26 cellular contexts compared by ENCODE assay signal in the genomic region with DNA sequence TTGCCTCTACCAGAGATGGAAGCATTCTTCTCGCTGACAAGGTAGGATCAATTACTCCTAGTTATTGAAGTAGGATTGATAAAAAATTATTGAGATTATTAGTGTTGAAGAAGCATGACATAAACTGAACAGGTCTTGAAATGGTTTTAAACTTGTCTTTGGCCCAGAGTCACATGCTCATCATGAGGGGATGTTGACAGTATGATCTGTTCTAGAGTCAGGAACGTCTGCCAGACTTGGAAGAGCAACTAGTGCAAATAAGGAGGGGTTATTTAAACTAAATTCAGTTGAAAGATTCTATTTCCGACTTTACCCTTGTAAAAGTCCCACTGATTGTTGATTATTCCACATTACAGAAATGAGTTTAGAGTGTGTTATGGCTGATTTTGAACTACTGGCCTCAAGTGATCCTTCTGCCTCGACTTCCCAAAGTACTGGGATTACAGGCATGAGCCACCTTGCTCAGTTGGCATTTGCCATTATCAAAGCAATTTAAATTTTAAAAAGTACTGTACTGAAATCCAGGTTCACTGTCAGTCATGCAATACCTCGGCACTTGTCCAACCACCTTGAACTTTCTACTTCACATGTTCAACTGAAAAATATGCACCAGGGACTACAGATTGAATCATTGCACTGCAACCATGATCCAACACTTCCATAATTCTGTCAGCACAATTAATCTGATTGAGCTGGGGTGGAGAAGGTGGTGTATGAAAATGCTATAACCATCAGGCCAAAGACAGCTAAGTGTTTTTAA. TPM values are rescaled to one million over a fixed set of nuclear protein-coding genes. Genes with fewer than 3 reads are reported as not detected.
A peak's percentile ranks its signal among the peaks of the same experiment; 100 is the strongest.
DNase-seq lines count a peak whose midpoint lies in the region; ATAC-seq and TF ChIP-seq lines count a peak whose summit lies in the region.
"Had no signal": no experiment of that assay in that cellular context is flagged by ENCODE, and none has a peak within 500 bp of the region (broad histone marks: within the 10 kb centered on the region; RNA-seq: fewer than 3 reads in every experiment).

No MANE protein-coding gene starts in this region.

- H3K27ac Mint-ChIP-seq in activated B cell treated with CpG ODN at 0.5 μM for 24 hours: peak overlapping the region; percentile 38
- H3K27ac Mint-ChIP-seq in immature natural killer cell: peak overlapping the region in 2 of 6 donors; percentile 0 to 16
- peak overlapping the region; percentile 100 for H3K27ac Mint-ChIP-seq in type B pancreatic cell
- H3K27ac Mint-ChIP-seq: dendritic cell treated with granulocyte-macrophage colony-stimulating factor and Interleukin-4, amounts not matched to agents 40 ng/mL and 50 ng/mL, for 4 days had no signal

- H3K36me3 Mint-ChIP-seq in activated B cell treated with CpG ODN at 0.5 μM for 24 hours (ENCODE audit: low read depth): peaks cover 20% of the 10 kb centered on the region
- H3K36me3 Mint-ChIP-seq in immature natural killer cell: peaks cover 0 to 6% (median 4%) of the 10 kb centered on the region in 3 donors
- peaks cover 25% of the 10 kb centered on the region for H3K36me3 Mint-ChIP-seq in type B pancreatic cell

- no peaks in the 10 kb centered on the region for H3K9me3 Mint-ChIP-seq in activated B cell treated with CpG ODN at 0.5 μM for 24 hours
- no peaks in the 10 kb centered on the region for H3K9me3 Mint-ChIP-seq in immature natural killer cell
- peaks cover 6% of the 10 kb centered on the region for H3K9me3 Mint-ChIP-seq in type B pancreatic cell
- H3K9me3 Mint-ChIP-seq: dendritic cell treated with granulocyte-macrophage colony-stimulating factor and Interleukin-4, amounts not matched to agents 40 ng/mL and 50 ng/mL, for 4 days had no signal

- H3K4me3 ChIP-seq in left ventricle myocardium inferior: no peak overlapping the region
- H3K4me3 ChIP-seq in breast epithelium: no peak overlapping the region
- H3K4me3 ChIP-seq: cardiac muscle cell, HAP-1, pancreas had no signal

- TF ChIP-seq CTCF in left ventricle myocardium inferior (IDR thresholded peaks at IDR 0.05; ENCODE audit: borderline replicate concordance) (no peak), activated B cell treated with CpG ODN at 0.5 μM for 24 hours (IDR thresholded peaks at IDR 0.05) (no peak), type B pancreatic cell (conservative IDR thresholded peaks at IDR 0.05) (no peak), breast epithelium (IDR thresholded peaks at IDR 0.05) (no peak)

- intact Hi-C loops in left ventricle myocardium inferior (cut with micrococcal nuclease): no loop called here
- intact Hi-C loops in Right ventricle myocardium inferior (cut with DNase I): no loop called here
- intact Hi-C loops in activated B cell treated with CpG ODN at 0.5 μM for 24 hours (cut with micrococcal nuclease): loop anchor here (5.0 kb wide), 1 partner anchor 70 kb away; no protein-coding TSS in a partner anchor
- intact Hi-C loops in breast epithelium (cut with DNase I; ENCODE audit: low total_unique reads): loop anchor here (2.0 kb wide), 1 partner anchor 19 kb away; no protein-coding TSS in a partner anchor

- H3K27me3 Mint-ChIP-seq in activated B cell treated with CpG ODN at 0.5 μM for 24 hours (no peaks in the 10 kb centered on the region), immature natural killer cell (ENCODE audit: low read depth in 3 of 3) (peaks cover 9 to 12% (median 10%) of the 10 kb centered on the region in 3 donors), type B pancreatic cell (no peaks in the 10 kb centered on the region)

- POLR2A ChIA-PET in activated B cell treated with CpG ODN at 0.5 μM for 24 hours (lab: Charles Lee): interaction anchor here (1.0 to 3.1 kb wide), 2 partner anchors 90 to 152 kb away, joined by 3 to 44 read pairs; a partner anchor contains a TSS

- H3K4me1 ChIP-seq in left ventricle myocardium inferior (peaks cover 42% of the 10 kb centered on the region), breast epithelium (no peaks in the 10 kb centered on the region)

- peaks cover 35% of the 10 kb centered on the region for H3K4me1 Mint-ChIP-seq in activated B cell treated with CpG ODN at 0.5 μM for 24 hours
- peaks cover 33 to 41% of the 10 kb centered on the region in 2 donors for H3K4me1 Mint-ChIP-seq in immature natural killer cell
- H3K4me1 Mint-ChIP-seq in type B pancreatic cell (ENCODE audit: unreplicated experiment): peaks cover 19% of the 10 kb centered on the region

- no peak for DNase-seq in left ventricle myocardium inferior
- no peak for DNase-seq in Right ventricle myocardium inferior (ENCODE audit: missing footprints)
- DNase-seq in activated B cell treated with CpG ODN at 0.5 μM for 24 hours: no peak
- DNase-seq in immature natural killer cell: no peak
- DNase-seq in type B pancreatic cell (ENCODE audit: extremely low spot score, unreplicated experiment): no peak
- no peak for DNase-seq in breast epithelium (ENCODE audit: low spot score in 2 of 2)
- DNase-seq: ACHN; activated effector memory CD4-positive, alpha-beta T cell treated with Interleukin-2 at 50 U/mL for 16 hours; amygdala; C1 segment of cervical spinal cord; DMS 273 treated with DMSO at 0.1 percent for 48 hours; glutamatergic neuron; mesendoderm; NCI-H187; pancreas; stimulated activated CD4-positive, alpha-beta T cell treated with anti-CD3 and anti-CD28 coated beads, Interleukin-15, amount 100 ng/mL, for 24 hours; stimulated activated CD8-positive, alpha-beta memory T cell treated with anti-CD3 and anti-CD28 coated beads, Interleukin-4, amount 100 ng/mL, for 48 hours had no signal

- CTCF ChIA-PET in activated B cell treated with CpG ODN at 0.5 μM for 24 hours (lab: Charles Lee): no interaction called here

- ATAC-seq in Right ventricle myocardium inferior (no peak), activated B cell treated with CpG ODN at 0.5 μM for 24 hours (ENCODE audit: low read depth) (no peak), GM21529 (IDR thresholded peaks at IDR 0.05; ENCODE audit: unreplicated experiment) (no peak), HG02970 (IDR thresholded peaks at IDR 0.05; ENCODE audit: low FRiP score, unreplicated experiment) (no peak)
- ATAC-seq: pancreas, sciatic nerve had no signal

- no peak for TF ChIP-seq POLR2A in breast epithelium (IDR thresholded peaks at IDR 0.05)

- H3K27me3 ChIP-seq in left ventricle myocardium inferior (ENCODE audit: low read depth) (no peaks in the 10 kb centered on the region), breast epithelium (no peaks in the 10 kb centered on the region)
- H3K27me3 ChIP-seq: cardiac muscle cell, pancreas had no signal

- H3K27ac ChIP-seq in left ventricle myocardium inferior (replicated peaks) (peak overlapping the region; percentile 98), breast epithelium (peak overlapping the region in 1 of 2 donors; percentile 10)
- H3K27ac ChIP-seq: cardiac muscle cell, pancreas had no signal

- H3K9me3 ChIP-seq in left ventricle myocardium inferior (replicated peaks): no peaks in the 10 kb centered on the region
- H3K9me3 ChIP-seq in breast epithelium: no peaks in the 10 kb centered on the region
- H3K9me3 ChIP-seq: HAP-1, pancreas had no signal

- peaks cover 14% of the 10 kb centered on the region for H3K36me3 ChIP-seq in left ventricle myocardium inferior
- H3K36me3 ChIP-seq in breast epithelium: no peaks in the 10 kb centered on the region
- H3K36me3 ChIP-seq: pancreas had no signal

- H3K4me3 Mint-ChIP-seq in activated B cell treated with CpG ODN at 0.5 μM for 24 hours (no peak overlapping the region), immature natural killer cell (peak overlapping the region in 4 of 5 donors; percentile 2 to 99 (median 74)), type B pancreatic cell (peak overlapping the region; percentile 21)
- H3K4me3 Mint-ChIP-seq: dendritic cell treated with granulocyte-macrophage colony-stimulating factor and Interleukin-4, amounts not matched to agents 40 ng/mL and 50 ng/mL, for 4 days had no signal

RNA-seq across cellular contexts. Expression of a gene that starts 19.7 kb away (rescaled TPM):
- total RNA-seq in left ventricle myocardium inferior (not detected), Right ventricle myocardium inferior (not detected), activated B cell treated with CpG ODN at 0.5 μM for 24 hours (not detected in 2 replicates), type B pancreatic cell (ENCODE audit: low replicate concordance) (4.1 and 12.4 TPM in 2 replicates), breast epithelium (not detected)
- polyA plus RNA-seq in immature natural killer cell: not detected
- total RNA-seq: G401, HT1080, pancreas, sciatic nerve, urinary bladder had no signal
- polyA plus RNA-seq: urinary bladder had no signal

Comparison
In these comparisons a context has a peak if more than half of its experiments do, and no peak if none do; other contexts are left out.
1. intact Hi-C loops: an anchor here in activated B cell treated with CpG ODN at 0.5 μM for 24 hours (5.0 kb wide) and breast epithelium (2.0 kb wide); none called in left ventricle myocardium inferior and Right ventricle myocardium inferior.